ENCODE assay signal across 18 cellular contexts in genomic region chr2:6233932-6234331, GRCh38.
DNase-seq lines count a peak whose midpoint lies in the region; ATAC-seq, FAIRE-seq and TF ChIP-seq lines count a peak whose summit lies in the region.
"Had no signal": no experiment of that assay in that cellular context is flagged by ENCODE, and none has a peak within 500 bp of the region (broad histone marks: within the 10 kb centered on the region; RNA-seq: fewer than 3 reads in every experiment).

No MANE protein-coding gene starts in this region.

- no peaks in the 10 kb centered on the region for H3K4me1 Mint-ChIP-seq in natural killer cell
- H3K4me1 Mint-ChIP-seq: CD14-positive monocyte had no signal

- peak; percentile 64 for FAIRE-seq in bronchial epithelial cell (lab: Jason Lieb, UNC)
- FAIRE-seq: A549, D721Med, GM19239, H1 had no signal

- H3K4me1 ChIP-seq in tibial nerve: no peaks in the 10 kb centered on the region
- H3K4me1 ChIP-seq: A549, HAP-1 had no signal

- WGBS in tibial nerve, 2 donors: 77 to 88% methylated on average over 4 of the region's 4 CpGs

- H3K27me3 ChIP-seq in bronchial epithelial cell (ENCODE audit: control insufficient read depth, insufficient read depth, low read length) (no peaks in the 10 kb centered on the region), tibial nerve (no peaks in the 10 kb centered on the region)

- no peak overlapping the region for H3K27ac Mint-ChIP-seq in natural killer cell
- H3K27ac Mint-ChIP-seq: CD14-positive monocyte; CD8-positive, alpha-beta T cell had no signal

- no peak overlapping the region for H3K4me3 Mint-ChIP-seq in natural killer cell
- H3K4me3 Mint-ChIP-seq: CD14-positive monocyte; CD8-positive, alpha-beta T cell had no signal

- H3K27me3 Mint-ChIP-seq in natural killer cell (ENCODE audit: low read depth in 2 of 2): no peaks in the 10 kb centered on the region

- H3K36me3 ChIP-seq in bronchial epithelial cell (ENCODE audit: control insufficient read depth, insufficient read depth, low read length) (no peaks in the 10 kb centered on the region), tibial nerve (no peaks in the 10 kb centered on the region)
- H3K36me3 ChIP-seq: HAP-1 had no signal

- H3K9me3 Mint-ChIP-seq in natural killer cell: peaks cover 2 to 13% of the 10 kb centered on the region in 2 donors

- DNase-seq in NCI-H1694 treated with DMSO at 0.1 percent for 48 hours (lab: John Stamatoyannopoulos, UW) (peak; percentile 100), NCI-H446 treated with DMSO at 0.1 percent for 48 hours (lab: John Stamatoyannopoulos, UW) (peak; percentile 84), bronchial epithelial cell (ENCODE audit: low read depth) (no peak), retina (peak; percentile 42), natural killer cell (no peak), tibial nerve (ENCODE audit: low spot score in 2 of 2) (no peak), T-helper 1 cell (no peak)
- DNase-seq: CD8-positive, alpha-beta T cell; COR-L47; DMS53; GF-D8 had no signal

- no peak for ATAC-seq in natural killer cell
- no peak for ATAC-seq in HG03439 (IDR thresholded peaks at IDR 0.05; ENCODE audit: unreplicated experiment)
- ATAC-seq: A549; CD8-positive, alpha-beta T cell had no signal

- no peaks in the 10 kb centered on the region for H3K36me3 Mint-ChIP-seq in natural killer cell
- H3K36me3 Mint-ChIP-seq: CD14-positive monocyte; CD8-positive, alpha-beta T cell had no signal

- H3K4me3 ChIP-seq in bronchial epithelial cell (ENCODE audit: low read depth, low read length) (no peak overlapping the region), tibial nerve (no peak overlapping the region)
- H3K4me3 ChIP-seq: A549, HAP-1 had no signal

- TF ChIP-seq EP300 in tibial nerve (IDR thresholded peaks at IDR 0.05): no peak

- intact Hi-C loops in natural killer cell (cut with micrococcal nuclease): no loop called here

- peaks cover 0 to 9% (median 0%) of the 10 kb centered on the region in 4 donors for H3K9me3 ChIP-seq in tibial nerve
- H3K9me3 ChIP-seq: HAP-1 had no signal

- no peak overlapping the region for H3K27ac ChIP-seq in tibial nerve
- H3K27ac ChIP-seq: A549 had no signal

- TF ChIP-seq POLR2A in tibial nerve (IDR thresholded peaks at IDR 0.05): no peak

- no peak for TF ChIP-seq CTCF in bronchial epithelial cell (IDR thresholded peaks at IDR 0.05; ENCODE audit: insufficient read depth, low read length, severe bottlenecking)
- TF ChIP-seq CTCF in natural killer cell (IDR thresholded peaks at IDR 0.05): no peak
- no peak for TF ChIP-seq CTCF in tibial nerve (IDR thresholded peaks at IDR 0.05)

Comparison
In these comparisons a context has a peak if more than half of its experiments do, and no peak if none do; other contexts are left out.
1. DNase-seq: peak in NCI-H1694 treated with DMSO at 0.1 percent for 48 hours (single experiment), NCI-H446 treated with DMSO at 0.1 percent for 48 hours (single experiment) and retina (single experiment); none in bronchial epithelial cell (single experiment), natural killer cell (single experiment), tibial nerve (0 of 2) and T-helper 1 cell (0 of 5).